In the genomic region with DNA sequence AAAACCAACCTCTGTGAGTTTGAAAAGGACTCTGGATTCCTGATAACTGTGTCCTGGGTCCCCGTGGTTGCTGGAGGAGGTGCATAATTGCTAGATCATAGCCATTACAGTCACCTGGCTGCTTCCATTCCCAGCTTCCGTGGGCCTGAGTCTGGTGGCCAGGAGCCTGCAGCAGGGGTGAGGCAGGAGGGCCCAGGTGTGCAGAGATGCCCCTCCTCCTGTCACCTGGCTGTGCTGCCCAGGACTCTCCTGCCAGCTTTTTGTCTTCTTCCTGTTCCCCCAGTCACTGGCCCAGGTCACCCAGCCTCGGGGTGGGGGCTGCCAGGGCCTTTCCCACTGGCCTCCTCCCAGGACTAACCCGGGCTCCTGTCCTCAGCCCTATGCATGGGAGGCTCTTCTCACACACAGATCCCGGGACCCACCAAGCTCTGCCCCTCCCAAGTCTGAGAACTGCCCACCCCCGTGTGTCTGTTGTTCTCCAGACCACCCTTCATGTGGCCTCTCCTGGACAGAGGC, we compare ENCODE assay signal across 23 cellular contexts. TPM values are rescaled to one million over a fixed set of nuclear protein-coding genes. Genes with fewer than 3 reads are reported as not detected.
"Had no signal": no experiment of that assay in that cellular context is flagged by ENCODE, and none has a peak within 500 bp of the region (broad histone marks: within the 10 kb centered on the region; RNA-seq: fewer than 3 reads in every experiment).

No MANE protein-coding gene starts in this region.

- H3K4me3 ChIP-seq: MG63, SJCRH30 had no signal

- FAIRE-seq: HepG2 had no signal

- H3K27ac ChIP-seq: SJCRH30 had no signal

- H3K9me3 ChIP-seq: MG63, SJCRH30 had no signal

- ATAC-seq: HepG2, Panc1, Right ventricle myocardium inferior, SK-N-SH treated with all-trans-retinoic acid at 6 μM for 48 hours had no signal

- H3K36me3 ChIP-seq: MG63, SJCRH30 had no signal

- DNase-seq: IMR-90, Karpas-422, KG1, MG63, NCI-H1092, NCI-H1105 treated with DMSO at 0.1 percent for 48 hours, NCI-H1417 treated with DMSO at 0.1 percent for 48 hours, NCI-H146, NCI-H1694 treated with DMSO at 0.1 percent for 48 hours, NCI-H1930, NCI-H2081, NCI-H2107, NCI-H2227 treated with DMSO at 0.1 percent for 48 hours, NCI-H524, NCI-H526 treated with DMSO at 0.1 percent for 48 hours, NCI-H774, SHP77 treated with DMSO at 0.1 percent for 48 hours had no signal

RNA-seq across cellular contexts. Expression of a gene that starts 30.0 kb away (rescaled TPM):
- total RNA-seq: HepG2, HT1080, IMR-90, Right ventricle myocardium inferior, SJCRH30 had no signal
- polyA plus RNA-seq: HepG2, IMR-90 had no signal

RNA-seq across cellular contexts. Expression of a gene that starts 31.6 kb away (rescaled TPM):
- total RNA-seq: HT1080 had no signal

RNA-seq across cellular contexts. Expression of a gene that starts 53.5 kb away (rescaled TPM):
- total RNA-seq: HepG2 had no signal
- polyA plus RNA-seq: HepG2 had no signal
